8 cellular contexts compared by ENCODE assay signal in the genomic region with DNA sequence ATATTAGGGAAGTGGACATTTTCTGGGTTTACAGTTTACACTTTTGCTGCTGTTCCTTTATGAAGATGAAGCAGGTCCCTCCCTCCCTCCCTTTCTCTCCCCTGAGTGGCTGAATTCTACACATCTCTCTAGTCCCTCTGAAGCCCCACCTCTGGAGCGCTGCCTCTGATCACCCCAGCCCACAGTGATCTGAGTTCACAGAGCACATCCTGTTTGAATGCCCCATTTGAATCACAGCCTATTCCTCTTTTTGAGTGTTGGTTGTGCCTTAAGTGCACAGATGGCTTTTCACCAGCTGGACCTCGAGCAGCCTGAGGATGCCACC.
A peak's percentile ranks its signal among the peaks of the same experiment; 100 is the strongest.
DNase-seq lines count a peak whose midpoint lies in the region; ATAC-seq, FAIRE-seq and TF ChIP-seq lines count a peak whose summit lies in the region.

No MANE protein-coding gene starts in this region.

- ATAC-seq in IMR-90 (ENCODE audit: low read depth), result 0 out of 2 replicates have a peak, but pooled peaks have one; percentile 10
- ATAC-seq in HepG2, result peak; percentile 95

- H3K9me3 ChIP-seq in IMR-90 (ENCODE audit: control insufficient read depth, insufficient read depth, low read length) (no peaks in the 10 kb centered on the region), SJCRH30 (replicated peaks) (no peaks in the 10 kb centered on the region), HepG2 (ENCODE audit: low read length) (no peaks in the 10 kb centered on the region)

- H3K4me1 ChIP-seq in IMR-90 (ENCODE audit: control insufficient read depth, insufficient read depth, low read length) (peaks cover 10% of the 10 kb centered on the region), SJCRH30 (peaks cover 25% of the 10 kb centered on the region), HepG2 (ENCODE audit: insufficient read depth, low read length) (peaks cover 85% of the 10 kb centered on the region)

- no peak overlapping the region for H4K8ac ChIP-seq in IMR-90 (ENCODE audit: low read depth in 2 of 2, low read length in 2 of 2)

- POLR2A ChIA-PET in IMR-90 (lab: Charles Lee; ENCODE audit: unreplicated experiment) (no interaction called here), HepG2 (lab: Yijun Ruan, JAX) (interaction anchor here (0.9 to 2.6 kb wide), 17 partner anchors 9 to 656 kb away, joined by 3 to 24 read pairs (median 7); partner anchors contain the start of genes CPSF3 and ITGB1BP1)

- peaks cover 23% of the 10 kb centered on the region for H3K9me1 ChIP-seq in IMR-90 (ENCODE audit: insufficient read depth, low read length)

- H2AK5ac ChIP-seq in IMR-90 (ENCODE audit: low read depth, low read length), result peak overlapping the region; percentile 69; the same call in 1 of the 2 replicates

- FAIRE-seq in HepG2 (lab: Jason Lieb, UNC), result peak; percentile 92

- no peaks in the 10 kb centered on the region for H3K27me3 ChIP-seq in IMR-90 (ENCODE audit: control insufficient read depth, insufficient read depth, low read length)
- H3K27me3 ChIP-seq in SJCRH30, result no peaks in the 10 kb centered on the region
- H3K27me3 ChIP-seq in HepG2 (ENCODE audit: control insufficient read depth in 1 of 2, insufficient read depth in 2 of 2, low read length in 2 of 2), result no peaks in the 10 kb centered on the region

- H3K23ac ChIP-seq in IMR-90 (ENCODE audit: low read depth, low read length), result peak overlapping the region; percentile 3; the same call in 1 of the 2 replicates

- peak overlapping the region; percentile 47 for H3K14ac ChIP-seq in IMR-90 (replicated peaks; ENCODE audit: low read depth, low read length)

- H3K56ac ChIP-seq in IMR-90 (ENCODE audit: extremely low read depth, insufficient read depth, low read length), result no peak overlapping the region

- peak overlapping the region; percentile 42 for H3K18ac ChIP-seq in IMR-90 (ENCODE audit: low read depth, low read length)

- TF ChIP-seq POLR2A in IMR-90 (IDR thresholded peaks at IDR 0.05; ENCODE audit: low read depth, low read length) (no peak), HepG2 (IDR thresholded peaks at IDR 0.05; ENCODE audit: insufficient read depth in 1 of 2, low read depth in 2 of 2, low read length in 2 of 2) (peak; percentile 31 to 75; a peak in 2 of 4 replicates)

- H4K91ac ChIP-seq in IMR-90 (ENCODE audit: insufficient read depth, low read depth, low read length), result no peak overlapping the region

- BruUV-seq in IMR-90 (replicated peaks; lab: Mats Ljungman, UMichigan) (no TSS peak), HepG2 (replicated peaks; lab: Mats Ljungman, UMichigan) (no TSS peak)

- H2AFZ ChIP-seq in IMR-90 (replicated peaks; ENCODE audit: low read length, poor library complexity) (peak overlapping the region; percentile 11), HepG2 (ENCODE audit: low read length) (no peak overlapping the region)

- H2BK5ac ChIP-seq in IMR-90 (ENCODE audit: low read depth, low read length, poor library complexity, severe bottlenecking), result peak overlapping the region; percentile 50

- in situ Hi-C loops in GM13976 (cut with MboI; ENCODE audit: low sequenced_read_pairs, unreplicated experiment), result no loop called here
- in situ Hi-C loops in IMR-90 (cut with MboI; ENCODE audit: low sequenced_read_pairs), result loop anchor here (10.0 to 25.0 kb wide), 3 partner anchors 131 to 474 kb away; partner anchors contain the start of gene ASAP2
- in situ Hi-C loops in HepG2 (cut with HindIII; ENCODE audit: extremely low pct_ligation_motif_present, low pct_unique_long_range_greater_than_20kb), result loop anchor here (10.0 kb wide), 2 partner anchors 131 to 191 kb away; partner anchors contain the start of gene ASAP2

- peaks cover 18% of the 10 kb centered on the region for H3K36me3 ChIP-seq in IMR-90 (ENCODE audit: control insufficient read depth, insufficient read depth, low read length)
- H3K36me3 ChIP-seq in SJCRH30, result peaks cover 4% of the 10 kb centered on the region; the same call in 1 of the 2 replicates
- peaks cover 0 to 3% of the 10 kb centered on the region in 2 experiments; a peak in 3 of 5 replicates for H3K36me3 ChIP-seq in HepG2 (replicated peaks in 1 of 2; ENCODE audit: control insufficient read depth in 1 of 2, insufficient read depth in 2 of 2, low read length in 2 of 2)

- TF ChIP-seq EP300 in HepG2 (IDR thresholded peaks at IDR 0.05; ENCODE audit: low read depth in 2 of 2, low read length in 2 of 2), result peak in 1 of 2 experiments; percentile 55; a peak in 1 of 4 replicates
- no peak for TF ChIP-seq EP300 in HepG2 (CRISPR knock-in tag; IDR thresholded peaks at IDR 0.05; ENCODE audit: borderline replicate concordance)

- peak overlapping the region; percentile 40 for H4K5ac ChIP-seq in IMR-90 (ENCODE audit: low read depth, low read length)

- H3K9ac ChIP-seq in IMR-90 (ENCODE audit: low read depth, low read length) (no peak overlapping the region), HepG2 (ENCODE audit: insufficient read depth, low read depth, low read length) (peak overlapping the region; percentile 78)

- DNase-seq in GM13976 (ENCODE audit: low spot score) (peak; percentile 22), IMR-90 (peak; percentile 60), SJCRH30 (peak; percentile 68 to 82), HepG2 (ENCODE audit: low spot score) (peak; percentile 93), SKM-1 treated with dmso at 0.1 percent for 144 hours (lab: John Stamatoyannopoulos, UW; ENCODE audit: unreplicated experiment) (no peak), mucosa of gallbladder (ENCODE audit: low spot score) (no peak)
- DNase-seq in central memory CD4-positive, alpha-beta T cell, result no peak
- DNase-seq in activated effector memory CD4-positive, alpha-beta T cell treated with anti-CD3 and anti-CD28 coated beads, Interleukin-2, amount 50 U/mL, for 16 hours, result no peak

- peak overlapping the region; percentile 14; the same call in 1 of the 2 replicates for H2BK120ac ChIP-seq in IMR-90 (ENCODE audit: low read depth, low read length)

- dilution Hi-C loops in IMR-90 (cut with HindIII; ENCODE audit: low sequenced_read_pairs, unreplicated experiment), result no loop called here

- H3K4ac ChIP-seq in IMR-90 (ENCODE audit: low read depth, low read length), result peak overlapping the region; percentile 13

- peaks cover 23 to 67% of the 10 kb centered on the region in 2 experiments for H3K79me1 ChIP-seq in IMR-90 (ENCODE audit: low read depth in 1 of 2, low read length in 2 of 2)

- H3K79me2 ChIP-seq in HepG2 (ENCODE audit: insufficient read depth, low read length), result no peaks in the 10 kb centered on the region

- H2AK9ac ChIP-seq in IMR-90 (replicated peaks; ENCODE audit: low read depth, low read length, poor library complexity), result no peak overlapping the region

- intact Hi-C loops in IMR-90 (cut with micrococcal nuclease) (no loop called here), HepG2 (cut with micrococcal nuclease; ENCODE audit: unreplicated experiment) (loop anchor here (5.0 kb wide), 1 partner anchor 51 kb away; no protein-coding TSS in a partner anchor)

- no peak for TF ChIP-seq RAD21 in IMR-90 (IDR thresholded peaks at IDR 0.05; ENCODE audit: low read length)
- TF ChIP-seq RAD21 in HepG2 (CRISPR knock-in tag; IDR thresholded peaks at IDR 0.05), result no peak

- H2BK15ac ChIP-seq in IMR-90 (ENCODE audit: low read depth, low read length), result peak overlapping the region; percentile 0; the same call in 1 of the 3 replicates

- H4K20me1 ChIP-seq in IMR-90 (ENCODE audit: insufficient read depth, low read length) (peaks cover 21% of the 10 kb centered on the region), HepG2 (ENCODE audit: insufficient read depth, low read length) (no peaks in the 10 kb centered on the region)

- no peak overlapping the region for H2BK20ac ChIP-seq in IMR-90 (ENCODE audit: low read depth, low read length)

- H3K4me2 ChIP-seq in IMR-90 (ENCODE audit: low read depth, low read length) (peak overlapping the region; percentile 18; the same call in 1 of the 2 replicates), HepG2 (ENCODE audit: low read depth, low read length) (peak overlapping the region; percentile 92)

- H3K4me3 ChIP-seq in IMR-90 (ENCODE audit: insufficient read depth, low read depth, low read length) (no peak overlapping the region), SJCRH30 (peak overlapping the region; percentile 24), HepG2 (replicated peaks in 1 of 3; ENCODE audit: insufficient read depth in 1 of 3, low read depth in 2 of 3, low read length in 3 of 3) (peak overlapping the region; percentile 45 to 67 (median 49))

- H3K27ac ChIP-seq in IMR-90 (ENCODE audit: insufficient read depth, low read length) (peak overlapping the region; percentile 13; the same call in 1 of the 2 replicates), SJCRH30 (peak overlapping the region; percentile 68), HepG2 (ENCODE audit: extremely low read length, insufficient read depth, low read length) (peak overlapping the region; percentile 94)

- no CpG with 5 or more reads among the region's 2 CpGs for WGBS in IMR-90 (ENCODE audit: extremely low coverage in 2 of 2, insufficient read length in 1 of 2), 2 experiments
- WGBS in HepG2 (ENCODE audit: low lambda C conversion rate), result 0% methylated on average over 2 of the region's 2 CpGs

- CTCF ChIA-PET in IMR-90 (lab: Yijun Ruan, JAX) (interaction anchor here (1.1 kb wide), 1 partner anchor 35 kb away, joined by 3 read pairs; no protein-coding TSS in a partner anchor), HepG2 (lab: Yijun Ruan, JAX; ENCODE audit: low intra/inter-chr PET ratio, low total read pairs) (no interaction called here)

- TF ChIP-seq CTCF in GM13976 (IDR thresholded peaks at IDR 0.05; ENCODE audit: borderline replicate concordance, control extremely low read depth, extremely low read depth, insufficient read depth, missing control alignments) (no peak), IMR-90 (conservative IDR thresholded peaks at IDR 0.05; ENCODE audit: low read depth, low read length) (no peak), HepG2 (CRISPR knock-in tag; IDR thresholded peaks at IDR 0.05) (0 out of 2 replicates have a peak, but pooled peaks have one; percentile 7)

TF ChIP-seq in IMR-90, 13 proteins besides CTCF, POLR2A, EP300 and RAD21 (continues in another document):
- TF ChIP-seq USF2 (IDR thresholded peaks at IDR 0.05; ENCODE audit: low read depth, low read length), result no peak

TF ChIP-seq in HepG2, 621 proteins besides CTCF, POLR2A, EP300 and RAD21 (continues in another document):
- TF ChIP-seq ERF (CRISPR knock-in tag; IDR thresholded peaks at IDR 0.05), result no peak
- no peak for TF ChIP-seq TCF12 (IDR thresholded peaks at IDR 0.05)
- no peak for TF ChIP-seq TCF12 (CRISPR knock-in tag; IDR thresholded peaks at IDR 0.05)
- no peak for TF ChIP-seq ZMYM4 (CRISPR knock-in tag; IDR thresholded peaks at IDR 0.05)
- no peak for TF ChIP-seq HNRNPUL1 (IDR thresholded peaks at IDR 0.05; ENCODE audit: low read depth, low read length)

Comparison
In these comparisons a context has a peak if more than half of its experiments do, and no peak if none do; other contexts are left out.
1. DNase-seq: peak in GM13976 (single experiment), IMR-90 (single experiment), SJCRH30 (2 of 2) and HepG2 (single experiment); none in central memory CD4-positive, alpha-beta T cell (single experiment), SKM-1 treated with dmso at 0.1 percent for 144 hours (single experiment), mucosa of gallbladder (single experiment) and activated effector memory CD4-positive, alpha-beta T cell treated with anti-CD3 and anti-CD28 coated beads, Interleukin-2, amount 50 U/mL, for 16 hours (single experiment).
2. H3K27ac ChIP-seq: peak in every context shown above with its lines; median percentile 94 in HepG2; 68 in SJCRH30; 13 in IMR-90.